In the genomic region with DNA sequence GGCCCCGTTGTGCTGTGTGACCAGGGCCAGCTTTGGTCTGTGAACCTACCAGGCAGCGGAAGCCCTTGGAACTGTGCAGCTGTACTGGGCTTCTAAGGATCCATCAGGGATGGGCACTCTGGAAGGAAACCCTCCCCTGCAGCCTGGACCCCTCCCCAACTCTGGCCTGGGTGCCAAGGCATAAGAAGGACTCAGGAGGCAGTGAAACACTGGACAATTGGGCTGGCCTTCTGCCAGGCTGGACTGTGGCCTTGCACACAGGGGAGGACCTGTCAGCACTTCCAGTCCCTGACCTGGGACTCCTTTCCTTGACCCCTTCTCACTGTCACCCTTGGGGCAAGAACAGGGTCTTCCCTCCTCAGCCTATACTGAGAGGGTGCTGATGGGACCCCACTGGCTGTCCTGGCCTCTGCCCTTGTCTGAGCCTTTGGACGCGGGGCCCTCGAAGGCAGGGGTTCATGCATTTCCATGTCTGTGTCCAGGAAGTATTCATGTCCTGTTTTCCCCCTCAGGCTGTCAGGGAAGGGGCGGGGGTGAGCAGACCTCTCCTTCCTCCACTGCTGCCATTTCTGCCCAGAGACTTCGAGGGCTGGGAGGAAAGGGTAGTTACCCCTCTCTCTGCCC, we compare ENCODE assay signal across 15 cellular contexts. TPM values are rescaled to one million over a fixed set of nuclear protein-coding genes. Genes with fewer than 3 reads are reported as not detected.
"Had no signal": no experiment of that assay in that cellular context is flagged by ENCODE, and none has a peak within 500 bp of the region (broad histone marks: within the 10 kb centered on the region; RNA-seq: fewer than 3 reads in every experiment).

No MANE protein-coding gene starts in this region.

- H3K4me3 Mint-ChIP-seq: activated CD4-positive, alpha-beta memory T cell treated with anti-CD3 and anti-CD28 coated beads, Interleukin-2, amount 10 ng/mL, durations not matched to agents 7 days and 5 days; activated naive CD8-positive, alpha-beta T cell treated with anti-CD3 and anti-CD28 coated beads, Interleukin-2, amount 10 ng/mL, durations not matched to agents 7 days and 5 days; activated T-cell treated with anti-CD3 and anti-CD28 coated beads, Interleukin-2, amount 50 U/mL, for 72 hours; neural crest cell had no signal

- DNase-seq: activated CD4-positive, alpha-beta memory T cell treated with anti-CD3 and anti-CD28 coated beads, Interleukin-2, amount 10 ng/mL, durations not matched to agents 7 days and 5 days; activated CD4-positive, CD25-positive, alpha-beta regulatory T cell treated with anti-CD3 and anti-CD28 coated beads, Interleukin-2, amount 50 U/mL, for 72 hours; activated gamma-delta T cell treated with Interleukin-2 at 50 U/mL for 16 hours; activated naive CD8-positive, alpha-beta T cell treated with anti-CD3 and anti-CD28 coated beads, Interleukin-2, amount 10 ng/mL, durations not matched to agents 7 days and 5 days; activated T-cell treated with anti-CD3 and anti-CD28 coated beads, Interleukin-2, amount 50 U/mL, for 72 hours; colonic mucosa; effector memory CD4-positive, alpha-beta T cell; retina; stimulated activated CD4-positive, alpha-beta T cell treated with anti-CD3 and anti-CD28 coated beads, Interleukin-2, amount 100 ng/mL, for 24 hours; stimulated activated naive CD4-positive, alpha-beta T cell; T-helper 9 cell had no signal

- H3K27ac ChIP-seq: ascending aorta, colonic mucosa, SJSA1, suprapubic skin had no signal

- H3K9me3 Mint-ChIP-seq: activated CD4-positive, alpha-beta memory T cell treated with anti-CD3 and anti-CD28 coated beads, Interleukin-2, amount 10 ng/mL, durations not matched to agents 7 days and 5 days; activated naive CD8-positive, alpha-beta T cell treated with anti-CD3 and anti-CD28 coated beads, Interleukin-2, amount 10 ng/mL, durations not matched to agents 7 days and 5 days; activated T-cell treated with anti-CD3 and anti-CD28 coated beads, Interleukin-2, amount 50 U/mL, for 72 hours; neural crest cell had no signal

- H3K27ac Mint-ChIP-seq: activated CD4-positive, alpha-beta memory T cell treated with anti-CD3 and anti-CD28 coated beads, Interleukin-2, amount 10 ng/mL, durations not matched to agents 7 days and 5 days; activated naive CD8-positive, alpha-beta T cell treated with anti-CD3 and anti-CD28 coated beads, Interleukin-2, amount 10 ng/mL, durations not matched to agents 7 days and 5 days; activated T-cell treated with anti-CD3 and anti-CD28 coated beads, Interleukin-2, amount 50 U/mL, for 72 hours had no signal

- H3K36me3 Mint-ChIP-seq: activated naive CD8-positive, alpha-beta T cell treated with anti-CD3 and anti-CD28 coated beads, Interleukin-2, amount 10 ng/mL, durations not matched to agents 7 days and 5 days had no signal

- H3K4me1 Mint-ChIP-seq: activated naive CD8-positive, alpha-beta T cell treated with anti-CD3 and anti-CD28 coated beads, Interleukin-2, amount 10 ng/mL, durations not matched to agents 7 days and 5 days had no signal

RNA-seq across cellular contexts. Expression of a gene that starts 39.6 kb away (rescaled TPM):
- total RNA-seq: SJSA1 had no signal
